In genomic region chr2:72263781-72264060, GRCh38 we compare ENCODE assay signal across 23 cellular contexts.
A peak's percentile ranks its signal among the peaks of the same experiment; 100 is the strongest.
DNase-seq lines count a peak whose midpoint lies in the region; ATAC-seq and TF ChIP-seq lines count a peak whose summit lies in the region.
"Had no signal": no experiment of that assay in that cellular context is flagged by ENCODE, and none has a peak within 500 bp of the region (broad histone marks: within the 10 kb centered on the region; RNA-seq: fewer than 3 reads in every experiment).

No MANE protein-coding gene starts in this region.

- H3K36me3 Mint-ChIP-seq in activated T-helper 1 cell treated with anti-CD3 and anti-CD28 coated beads, Interleukin-12 subunit alpha, Interleukin-12 subunit beta, Interleukin-2, Interleukin-4 antibody, amounts not matched to agents 30 ng/mL and 10 ng/mL and 1 ng/mL, durations not matched to agents 14 hours and 24 hours and 36 hours (ENCODE audit: low read depth), result no peaks in the 10 kb centered on the region

- peak; percentile 32 for DNase-seq in left ventricle myocardium superior
- no peak for DNase-seq in cardiac septum (ENCODE audit: low spot score)
- peak; percentile 54 for DNase-seq in adipocyte (ENCODE audit: low read depth)
- peak; percentile 8 for DNase-seq in left kidney (ENCODE audit: low read depth, low spot score)
- no peak for DNase-seq in NCI-H1694 treated with DMSO at 0.1 percent for 48 hours (lab: John Stamatoyannopoulos, UW)
- DNase-seq in GM10248 (ENCODE audit: extremely low spot score), result no peak
- no peak for DNase-seq in activated T-helper 1 cell treated with anti-CD3 and anti-CD28 coated beads, Interleukin-12 subunit alpha, Interleukin-12 subunit beta, Interleukin-2, Interleukin-4 antibody, amounts not matched to agents 30 ng/mL and 10 ng/mL and 1 ng/mL, durations not matched to agents 14 hours and 24 hours and 36 hours (ENCODE audit: low spot score)
- DNase-seq: activated CD4-positive, alpha-beta T cell treated with anti-CD3 and anti-CD28 coated beads for 4 hours; activated naive CD4-positive, alpha-beta T cell treated with anti-CD3 and anti-CD28 coated beads for 36 hours; activated T-cell treated with anti-CD3 and anti-CD28 coated beads, Interleukin-2, amount 50 U/mL, for 4 hours; amniotic stem cell; CD4-positive, CD25-positive, alpha-beta regulatory T cell; cortex of kidney; DMS 273 treated with DMSO at 0.1 percent for 48 hours; GOT3; naive thymus-derived CD8-positive, alpha-beta T cell; NCI-H1436 treated with DMSO at 0.1 percent for 48 hours; NCI-H526 treated with DMSO at 0.1 percent for 48 hours; ovary; stimulated activated CD4-positive, alpha-beta T cell treated with anti-CD3 and anti-CD28 coated beads, Interleukin-4, amount 100 ng/mL, for 4 hours; stimulated activated naive CD8-positive, alpha-beta T cell treated with anti-CD3 and anti-CD28 coated beads, Interleukin-15, Interleukin-2, amounts not matched to agents 100 U/mL and 50 U/mL, for 24 hours; T-helper 2 cell had no signal

- H3K9me3 ChIP-seq in adipocyte (ENCODE audit: control insufficient read depth, low read length), result no peaks in the 10 kb centered on the region
- H3K9me3 ChIP-seq: ovary had no signal

- POLR2A ChIA-PET in GM10248 (lab: Yijun Ruan, JAX), result no interaction called here

- no peaks in the 10 kb centered on the region for H3K27me3 Mint-ChIP-seq in activated T-helper 1 cell treated with anti-CD3 and anti-CD28 coated beads, Interleukin-12 subunit alpha, Interleukin-12 subunit beta, Interleukin-2, Interleukin-4 antibody, amounts not matched to agents 30 ng/mL and 10 ng/mL and 1 ng/mL, durations not matched to agents 14 hours and 24 hours and 36 hours (ENCODE audit: insufficient read depth)
- H3K27me3 Mint-ChIP-seq: CD4-positive, CD25-positive, alpha-beta regulatory T cell; naive thymus-derived CD8-positive, alpha-beta T cell had no signal

- H3K4me1 ChIP-seq in adipocyte (ENCODE audit: control insufficient read depth, insufficient read depth, low read length), result peaks cover 12% of the 10 kb centered on the region

- no peak overlapping the region for H3K4me3 ChIP-seq in adipocyte (ENCODE audit: low read length)
- H3K4me3 ChIP-seq: K562, ovary had no signal

- no peak overlapping the region for H3K4me3 Mint-ChIP-seq in activated T-helper 1 cell treated with anti-CD3 and anti-CD28 coated beads, Interleukin-12 subunit alpha, Interleukin-12 subunit beta, Interleukin-2, Interleukin-4 antibody, amounts not matched to agents 30 ng/mL and 10 ng/mL and 1 ng/mL, durations not matched to agents 14 hours and 24 hours and 36 hours
- H3K4me3 Mint-ChIP-seq: activated naive CD4-positive, alpha-beta T cell treated with anti-CD3 and anti-CD28 coated beads for 36 hours; activated T-cell treated with anti-CD3 and anti-CD28 coated beads, Interleukin-2, amount 50 U/mL, for 4 hours; CD4-positive, CD25-positive, alpha-beta regulatory T cell; naive thymus-derived CD8-positive, alpha-beta T cell had no signal

- intact Hi-C loops in left ventricle myocardium superior (cut with micrococcal nuclease), result no loop called here
- intact Hi-C loops in cardiac septum (cut with DNase I), result no loop called here
- intact Hi-C loops in activated T-helper 1 cell treated with anti-CD3 and anti-CD28 coated beads, Interleukin-12 subunit alpha, Interleukin-12 subunit beta, Interleukin-2, Interleukin-4 antibody, amounts not matched to agents 30 ng/mL and 10 ng/mL and 1 ng/mL, durations not matched to agents 14 hours and 24 hours and 36 hours (cut with micrococcal nuclease), result no loop called here

- H3K36me3 ChIP-seq in adipocyte (ENCODE audit: control insufficient read depth, insufficient read depth, low read length, severe bottlenecking), result no peaks in the 10 kb centered on the region
- H3K36me3 ChIP-seq: ovary had no signal

- H3K27me3 ChIP-seq in adipocyte (replicated peaks; ENCODE audit: control insufficient read depth, insufficient read depth, low read length), result no peaks in the 10 kb centered on the region
- H3K27me3 ChIP-seq: ovary had no signal

- H3K27ac Mint-ChIP-seq in activated T-helper 1 cell treated with anti-CD3 and anti-CD28 coated beads, Interleukin-12 subunit alpha, Interleukin-12 subunit beta, Interleukin-2, Interleukin-4 antibody, amounts not matched to agents 30 ng/mL and 10 ng/mL and 1 ng/mL, durations not matched to agents 14 hours and 24 hours and 36 hours, result no peak overlapping the region
- H3K27ac Mint-ChIP-seq: activated naive CD4-positive, alpha-beta T cell treated with anti-CD3 and anti-CD28 coated beads for 36 hours; CD4-positive, CD25-positive, alpha-beta regulatory T cell; naive thymus-derived CD8-positive, alpha-beta T cell had no signal

- H3K9me3 Mint-ChIP-seq in activated T-helper 1 cell treated with anti-CD3 and anti-CD28 coated beads, Interleukin-12 subunit alpha, Interleukin-12 subunit beta, Interleukin-2, Interleukin-4 antibody, amounts not matched to agents 30 ng/mL and 10 ng/mL and 1 ng/mL, durations not matched to agents 14 hours and 24 hours and 36 hours, result peaks cover 5% of the 10 kb centered on the region
- H3K9me3 Mint-ChIP-seq: activated T-cell treated with anti-CD3 and anti-CD28 coated beads, Interleukin-2, amount 50 U/mL, for 4 hours had no signal

- CTCF ChIA-PET in GM10248 (lab: Yijun Ruan, JAX), result no interaction called here

- no peaks in the 10 kb centered on the region for H3K4me1 Mint-ChIP-seq in activated T-helper 1 cell treated with anti-CD3 and anti-CD28 coated beads, Interleukin-12 subunit alpha, Interleukin-12 subunit beta, Interleukin-2, Interleukin-4 antibody, amounts not matched to agents 30 ng/mL and 10 ng/mL and 1 ng/mL, durations not matched to agents 14 hours and 24 hours and 36 hours (ENCODE audit: low read depth)
- H3K4me1 Mint-ChIP-seq: CD4-positive, CD25-positive, alpha-beta regulatory T cell; naive thymus-derived CD8-positive, alpha-beta T cell had no signal

- no peak for TF ChIP-seq CTCF in GM10248 (IDR thresholded peaks at IDR 0.05; ENCODE audit: control extremely low read depth, extremely low read depth, low read depth, missing control alignments)

- ATAC-seq in left ventricle myocardium superior, result peak; percentile 77
- ATAC-seq: activated T-cell treated with anti-CD3 and anti-CD28 coated beads, Interleukin-2, amount 50 U/mL, for 4 hours; K562; naive thymus-derived CD8-positive, alpha-beta T cell; stimulated activated naive CD8-positive, alpha-beta T cell treated with anti-CD3 and anti-CD28 coated beads, Interleukin-15, Interleukin-2, amounts not matched to agents 100 U/mL and 50 U/mL, for 24 hours had no signal

- H3K9ac ChIP-seq in adipocyte (ENCODE audit: low read length), result no peak overlapping the region

Comparison
In these comparisons a context has a peak if more than half of its experiments do, and no peak if none do; other contexts are left out.
1. DNase-seq: peak in left ventricle myocardium superior (single experiment), adipocyte (single experiment) and left kidney (single experiment); none in cardiac septum (single experiment), NCI-H1694 treated with DMSO at 0.1 percent for 48 hours (single experiment), GM10248 (single experiment) and activated T-helper 1 cell treated with anti-CD3 and anti-CD28 coated beads, Interleukin-12 subunit alpha, Interleukin-12 subunit beta, Interleukin-2, Interleukin-4 antibody, amounts not matched to agents 30 ng/mL and 10 ng/mL and 1 ng/mL, durations not matched to agents 14 hours and 24 hours and 36 hours (single experiment).